11 cellular contexts compared by ENCODE assay signal in the genomic region with DNA sequence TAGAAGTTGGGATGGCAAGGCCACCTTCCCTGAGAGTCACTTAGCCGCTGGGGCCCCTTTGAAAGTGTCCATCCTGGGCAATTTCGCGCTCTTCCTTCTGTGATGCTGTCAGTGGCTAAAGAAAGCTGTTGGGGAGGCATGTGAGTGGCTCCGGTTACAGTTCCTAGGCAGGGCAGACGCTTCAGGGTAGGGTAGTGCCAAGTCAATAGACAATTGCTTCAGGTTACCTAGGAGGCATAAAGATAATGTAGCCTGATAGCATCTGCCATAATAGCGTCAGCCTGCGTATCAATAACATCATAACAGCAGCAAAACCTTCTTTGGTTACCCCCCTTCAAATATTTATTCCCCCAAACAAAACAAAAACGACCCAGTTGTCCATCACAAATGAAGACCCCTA. TPM values are rescaled to one million over a fixed set of nuclear protein-coding genes. Genes with fewer than 3 reads are reported as not detected.
DNase-seq lines count a peak whose midpoint lies in the region; ATAC-seq, FAIRE-seq and TF ChIP-seq lines count a peak whose summit lies in the region.
"Had no signal": no experiment of that assay in that cellular context is flagged by ENCODE, and none has a peak within 500 bp of the region (broad histone marks: within the 10 kb centered on the region; RNA-seq: fewer than 3 reads in every experiment).

A gene (minus strand): TSS at position 101 of the 400 bp plus-strand sequence. CDS start 234 bp downstream, outside the sequence.

- H3K4me3 Mint-ChIP-seq in CD4-positive, alpha-beta T cell: no peak within 1 kb of the TSS

- no peak within 1 kb of the TSS for H3K27ac ChIP-seq in CD4-positive, alpha-beta T cell (ENCODE audit: low read depth, low read length)
- H3K27ac ChIP-seq in PC-9 (no peak within 1 kb of the TSS), esophagus squamous epithelium (peak within 1 kb of the TSS in 3 of 4 donors; percentile 35 to 80 (median 62)), osteoblast (ENCODE audit: low read depth, low read length) (no peak within 1 kb of the TSS), MM.1S (ENCODE audit: low read length) (no peak within 1 kb of the TSS)

- CTCF ChIA-PET in CD4-positive, alpha-beta T cell (lab: Charles Lee): no interaction called here
- CTCF ChIA-PET in PC-9 (lab: Charles Lee): no interaction called here

- TF ChIP-seq CTCF in CD4-positive, alpha-beta T cell (IDR thresholded peaks at IDR 0.05): no peak
- TF ChIP-seq CTCF in PC-9 (conservative IDR thresholded peaks at IDR 0.05): no peak
- TF ChIP-seq CTCF in esophagus squamous epithelium (IDR thresholded peaks at IDR 0.05): no peak
- TF ChIP-seq CTCF in osteoblast (IDR thresholded peaks at IDR 0.05; ENCODE audit: extremely low read depth, low read depth, low read length): no peak
- no peak for TF ChIP-seq CTCF in MM.1S (IDR thresholded peaks at IDR 0.05; ENCODE audit: low read length)

- H3K4me1 ChIP-seq in PC-9 (replicated peaks; ENCODE audit: insufficient read depth): peaks cover 18% of the 10 kb centered on the region
- H3K4me1 ChIP-seq in esophagus squamous epithelium: peaks cover 0 to 12% (median 0%) of the 10 kb centered on the region in 3 donors
- peaks cover 15% of the 10 kb centered on the region for H3K4me1 ChIP-seq in osteoblast (ENCODE audit: insufficient read depth, low read length)
- H3K4me1 ChIP-seq in MM.1S (ENCODE audit: low read length): no peaks in the 10 kb centered on the region

- H3K9me3 Mint-ChIP-seq in CD4-positive, alpha-beta T cell: no peaks in the 10 kb centered on the region

- H3K9me2 ChIP-seq in PC-9 (ENCODE audit: insufficient read depth): no peaks in the 10 kb centered on the region
- no peaks in the 10 kb centered on the region for H3K9me2 ChIP-seq in MM.1S (replicated peaks; ENCODE audit: insufficient read depth, low read length)

- TF ChIP-seq POLR2A in esophagus squamous epithelium (IDR thresholded peaks at IDR 0.05): no peak

- WGBS in esophagus squamous epithelium, 2 donors: 83 to 87% methylated on average over 8 of the region's 8 CpGs

- no peak within 1 kb of the TSS for H3K27ac Mint-ChIP-seq in CD4-positive, alpha-beta T cell

- H3K9ac ChIP-seq in MM.1S (ENCODE audit: low read length): no peak within 1 kb of the TSS

- no peak for FAIRE-seq in urothelium cell line (lab: Jason Lieb, UNC)
- FAIRE-seq: colon had no signal

- no peak for ATAC-seq in CD4-positive, alpha-beta T cell (ENCODE audit: poor library complexity)
- no peak for ATAC-seq in HG03457 (IDR thresholded peaks at IDR 0.05; ENCODE audit: unreplicated experiment)

- H3K4me2 ChIP-seq in PC-9 (no peak within 1 kb of the TSS), osteoblast (ENCODE audit: insufficient read depth, low read length) (no peak within 1 kb of the TSS), MM.1S (ENCODE audit: low read depth, low read length) (no peak within 1 kb of the TSS)

- no peak for DNase-seq in CD4-positive, alpha-beta T cell
- DNase-seq in PC-9 (no peak), esophagus squamous epithelium (lab: John Stamatoyannopoulos, UW) (no peak), osteoblast (ENCODE audit: insufficient read length, low spot score, missing footprints) (no peak), MM.1S (no peak), urothelium cell line (ENCODE audit: low spot score) (no peak), LoVo (ENCODE audit: low spot score) (no peak)
- DNase-seq: activated CD4-positive, CD25-positive, alpha-beta regulatory T cell; EL had no signal

- no peaks in the 10 kb centered on the region for H3K36me3 Mint-ChIP-seq in CD4-positive, alpha-beta T cell (ENCODE audit: low read depth)

- H3K4me3 ChIP-seq in PC-9 (no peak within 1 kb of the TSS), esophagus squamous epithelium (peak within 1 kb of the TSS in 3 of 4 donors; percentile 22 to 53 (median 27)), osteoblast (ENCODE audit: insufficient read depth, low read length) (no peak within 1 kb of the TSS), MM.1S (ENCODE audit: low read length) (no peak within 1 kb of the TSS)

- H3K27me3 Mint-ChIP-seq in CD4-positive, alpha-beta T cell: no peaks in the 10 kb centered on the region

- H3F3A ChIP-seq in PC-9 (ENCODE audit: insufficient read depth, low read depth): peaks cover 7% of the 10 kb centered on the region; the same call in 1 of the 2 replicates
- H3F3A ChIP-seq in MM.1S (ENCODE audit: insufficient read depth, low read length): no peaks in the 10 kb centered on the region

- no peaks in the 10 kb centered on the region for H4K20me1 ChIP-seq in PC-9 (ENCODE audit: insufficient read depth)
- H4K20me1 ChIP-seq in osteoblast (ENCODE audit: insufficient read depth, low read length): no peaks in the 10 kb centered on the region
- H4K20me1 ChIP-seq in MM.1S (ENCODE audit: insufficient read depth, low read length): no peaks in the 10 kb centered on the region

- BruUV-seq in PC-9 (replicated peaks; lab: Mats Ljungman, UMichigan): no TSS peak

- H3K4me1 Mint-ChIP-seq in CD4-positive, alpha-beta T cell (ENCODE audit: low read depth): no peaks in the 10 kb centered on the region

- POLR2A ChIA-PET in CD4-positive, alpha-beta T cell (lab: Charles Lee): no interaction called here
- POLR2A ChIA-PET in PC-9 (lab: Charles Lee; ENCODE audit: unreplicated experiment): no interaction called here

- no peaks in the 10 kb centered on the region for H3K9me3 ChIP-seq in CD4-positive, alpha-beta T cell (ENCODE audit: control insufficient read depth, low read length)
- H3K9me3 ChIP-seq in PC-9 (ENCODE audit: insufficient read depth, low read depth): no peaks in the 10 kb centered on the region
- no peaks in the 10 kb centered on the region for H3K9me3 ChIP-seq in esophagus squamous epithelium
- no peaks in the 10 kb centered on the region for H3K9me3 ChIP-seq in osteoblast (ENCODE audit: low read depth, low read length)
- H3K9me3 ChIP-seq in MM.1S (replicated peaks; ENCODE audit: insufficient read depth, low read length): no peaks in the 10 kb centered on the region

- H2AFZ ChIP-seq in PC-9: no peak within 1 kb of the TSS
- H2AFZ ChIP-seq in osteoblast (ENCODE audit: low read length): no peak within 1 kb of the TSS
- no peak within 1 kb of the TSS for H2AFZ ChIP-seq in MM.1S (ENCODE audit: low read length)

- H3K79me2 ChIP-seq in PC-9 (ENCODE audit: low read depth): no peaks in the 10 kb centered on the region
- no peaks in the 10 kb centered on the region for H3K79me2 ChIP-seq in osteoblast (ENCODE audit: insufficient read depth, low read length)
- no peaks in the 10 kb centered on the region for H3K79me2 ChIP-seq in MM.1S (ENCODE audit: low read length)

- intact Hi-C loops in CD4-positive, alpha-beta T cell (cut with DNase I, micrococcal nuclease): no loop called here
- intact Hi-C loops in PC-9 (cut with micrococcal nuclease; ENCODE audit: unreplicated experiment) (no loop called here), esophagus squamous epithelium (cut with DNase I) (no loop called here)

- no peaks in the 10 kb centered on the region for H3K27me3 ChIP-seq in CD4-positive, alpha-beta T cell (ENCODE audit: control insufficient read depth, insufficient read depth, low read length)
- H3K27me3 ChIP-seq in PC-9 (ENCODE audit: insufficient read depth, low read depth): no peaks in the 10 kb centered on the region
- no peaks in the 10 kb centered on the region for H3K27me3 ChIP-seq in esophagus squamous epithelium
- H3K27me3 ChIP-seq in osteoblast (ENCODE audit: insufficient read depth, low read length): no peaks in the 10 kb centered on the region
- H3K27me3 ChIP-seq in MM.1S (replicated peaks; ENCODE audit: insufficient read depth, low read length): no peaks in the 10 kb centered on the region

- H3K36me3 ChIP-seq in PC-9 (ENCODE audit: low read depth) (no peaks in the 10 kb centered on the region), esophagus squamous epithelium (no peaks in the 10 kb centered on the region), osteoblast (ENCODE audit: insufficient read depth, low read length) (no peaks in the 10 kb centered on the region), MM.1S (replicated peaks; ENCODE audit: insufficient read depth, low read length) (no peaks in the 10 kb centered on the region)

RNA-seq across cellular contexts. Expression of the gene that starts here (rescaled TPM):
- total RNA-seq in CD4-positive, alpha-beta T cell: 100 to 1,000 TPM; 261 to 262 TPM
- 99.0 and 144 TPM in 2 replicates for total RNA-seq in PC-9 (2021)
- total RNA-seq in esophagus squamous epithelium: 10 to 100 TPM in 3 of 4 donors, 1 to 10 TPM in 1; 6.7 to 17.0 (median 12.9) TPM
- total RNA-seq in osteoblast: 24.2 and 30.0 TPM in 2 replicates

Comparison
In these comparisons a context has a peak if more than half of its experiments do, and no peak if none do; other contexts are left out.
1. H3K27ac ChIP-seq: peak in esophagus squamous epithelium (3 of 4); none in CD4-positive, alpha-beta T cell (single experiment), PC-9 (single experiment), osteoblast (single experiment) and MM.1S (single experiment).
2. H3K4me3 ChIP-seq: peak in esophagus squamous epithelium (3 of 4); none in PC-9 (single experiment), osteoblast (single experiment) and MM.1S (single experiment).